Comparison of ENCODE assay signal across 24 cellular contexts in genomic region chr1:50665413-50665812, GRCh38.
"Had no signal": no experiment of that assay in that cellular context is flagged by ENCODE, and none has a peak within 500 bp of the region (broad histone marks: within the 10 kb centered on the region; RNA-seq: fewer than 3 reads in every experiment).

No MANE protein-coding gene starts in this region.

- H3K27me3 ChIP-seq: adrenal gland, colonic mucosa, dorsolateral prefrontal cortex, esophagus squamous epithelium, neutrophil, ovary, right atrium auricular region, tibial artery had no signal

- H3K4me1 ChIP-seq: colonic mucosa, psoas muscle had no signal

- H3K27ac ChIP-seq: adrenal gland, colonic mucosa, esophagus squamous epithelium, left ventricle myocardium inferior, neutrophil, psoas muscle, right atrium auricular region, tibial artery, WERI-Rb-1 had no signal

- H3K36me3 ChIP-seq: adrenal gland, colonic mucosa, esophagus squamous epithelium, left ventricle myocardium inferior, neutrophil, ovary, right atrium auricular region, tibial artery, WERI-Rb-1 had no signal

- H3K9me3 ChIP-seq: adrenal gland, colonic mucosa, esophagus squamous epithelium, left ventricle myocardium inferior, neutrophil, ovary, psoas muscle, right atrium auricular region, tibial artery had no signal

- ATAC-seq: activated naive CD4-positive, alpha-beta T cell treated with anti-CD3 and anti-CD28 coated beads, Interleukin-2, amount 50 U/mL, for 72 hours; activated T-helper 17 cell treated with anti-CD3 and anti-CD28 coated beads, Interleukin-2, amount 50 U/mL, for 72 hours; psoas muscle; T-cell had no signal

- DNase-seq: activated CD4-positive, alpha-beta T cell treated with anti-CD3 and anti-CD28 coated beads, Interleukin-2, amount 50 U/mL, for 4 hours; activated CD8-positive, alpha-beta memory T cell treated with anti-CD3 and anti-CD28 coated beads for 24 hours; activated CD8-positive, alpha-beta memory T cell treated with anti-CD3 and anti-CD28 coated beads, Interleukin-2, amount 50 U/mL, for 4 hours; activated T-cell treated with anti-CD3 and anti-CD28 coated beads, Interleukin-2, amount 50 U/mL, for 24 hours; adrenal gland; central memory CD4-positive, alpha-beta T cell; colonic mucosa; dorsolateral prefrontal cortex; esophagus squamous epithelium; foreskin fibroblast; immature natural killer cell; kidney glomerular epithelial cell; left ventricle myocardium inferior; ovary; psoas muscle; stimulated activated CD4-positive, alpha-beta T cell treated with anti-CD3 and anti-CD28 coated beads, Interleukin-4, amount 100 ng/mL, for 24 hours; substantia nigra; T-cell; tibial artery; WERI-Rb-1 had no signal

- H3K4me3 ChIP-seq: adrenal gland, colonic mucosa, dorsolateral prefrontal cortex, esophagus squamous epithelium, left ventricle myocardium inferior, ovary, psoas muscle, right atrium auricular region, tibial artery had no signal
